14 cellular contexts compared by ENCODE assay signal in genomic region chr16:85728879-85729278, GRCh38. TPM values are rescaled to one million over a fixed set of nuclear protein-coding genes. Genes with fewer than 3 reads are reported as not detected.
A peak's percentile ranks its signal among the peaks of the same experiment; 100 is the strongest.
DNase-seq lines count a peak whose midpoint lies in the region; FAIRE-seq and TF ChIP-seq lines count a peak whose summit lies in the region.
"Had no signal": no experiment of that assay in that cellular context is flagged by ENCODE, and none has a peak within 500 bp of the region (broad histone marks: within the 10 kb centered on the region; RNA-seq: fewer than 3 reads in every experiment).

No MANE protein-coding gene starts in this region.

- H3K4me1 ChIP-seq in keratinocyte (ENCODE audit: control insufficient read depth, extremely low read depth, insufficient read depth, low read length) (peaks cover 3% of the 10 kb centered on the region), uterus (no peaks in the 10 kb centered on the region)

- dilution Hi-C loops in keratinocyte (cut with MboI; ENCODE audit: extremely low pct_ligation_motif_present, low sequenced_read_pairs), result no loop called here

- no peak overlapping the region for H3K27ac ChIP-seq in keratinocyte (ENCODE audit: control insufficient read depth, insufficient read depth, low read length)
- H3K27ac ChIP-seq in uterus, result no peak overlapping the region
- H3K27ac ChIP-seq in caudate nucleus (ENCODE audit: low read depth, low read length), result no peak overlapping the region
- H3K27ac ChIP-seq: SJSA1 had no signal

- TF ChIP-seq CTCF in D721Med (IDR thresholded peaks at IDR 0.05; ENCODE audit: insufficient read depth, missing control alignments) (peak; percentile 28), HFF-Myc (IDR thresholded peaks at IDR 0.05; ENCODE audit: low read depth, low read length, missing control alignments) (peak; percentile 29), astrocyte of the spinal cord (IDR thresholded peaks at IDR 0.05; ENCODE audit: low read depth, low read length) (peak; percentile 28), keratinocyte (optimal IDR thresholded peaks at IDR 0.05 in 1 of 3, IDR thresholded peaks at IDR 0.05 in 1 of 3, conservative IDR thresholded peaks at IDR 0.05 in 1 of 3; ENCODE audit: extremely low read depth in 1 of 3, insufficient read depth in 2 of 3, low read length in 3 of 3) (peak; percentile 30 to 50 (median 30)), uterus (IDR thresholded peaks at IDR 0.05) (no peak)

- in situ Hi-C loops in astrocyte of the spinal cord (cut with HindIII; ENCODE audit: low sequenced_read_pairs), result no loop called here
- in situ Hi-C loops in ACHN (cut with HindIII; ENCODE audit: low pct_ligation_motif_present, low pct_unique_long_range_greater_than_20kb, low sequenced_read_pairs), result no loop called here

- no peak for TF ChIP-seq POLR2A in uterus (IDR thresholded peaks at IDR 0.05)

- no peak for DNase-seq in D721Med (ENCODE audit: insufficient read length, low spot score)
- DNase-seq in HFF-Myc (ENCODE audit: extremely low read depth, low read depth), result no peak
- DNase-seq in astrocyte of the spinal cord (ENCODE audit: low read depth, low spot score), result no peak
- DNase-seq in keratinocyte (ENCODE audit: low read depth, low spot score), result no peak
- no peak for DNase-seq in uterus
- DNase-seq in medulla oblongata (ENCODE audit: extremely low spot score), result no peak
- DNase-seq in ACHN, result no peak
- DNase-seq in caudate nucleus (lab: John Stamatoyannopoulos, UW), result no peak
- DNase-seq: activated naive CD8-positive, alpha-beta T cell treated with anti-CD3 and anti-CD28 coated beads, Interleukin-2, amount 50 U/mL, for 24 hours; activated T-cell treated with anti-CD3 and anti-CD28 coated beads, Interleukin-2, amount 50 U/mL, for 1 hour; CD8-positive, alpha-beta memory T cell; NCI-H1092; small intestine had no signal

- no peaks in the 10 kb centered on the region for H3K9me3 ChIP-seq in keratinocyte (ENCODE audit: control insufficient read depth, low read depth, low read length)
- no peaks in the 10 kb centered on the region for H3K9me3 ChIP-seq in uterus
- H3K9me3 ChIP-seq: SJSA1 had no signal

- H3K9ac ChIP-seq in keratinocyte (ENCODE audit: control insufficient read depth, extremely low read depth, insufficient read depth, low read length), result no peak overlapping the region

- no peak overlapping the region for H2AFZ ChIP-seq in keratinocyte (ENCODE audit: control insufficient read depth, low read length)

- no peak overlapping the region for H3K4me3 ChIP-seq in HFF-Myc (replicated peaks; ENCODE audit: low read depth, low read length)
- no peak overlapping the region for H3K4me3 ChIP-seq in astrocyte of the spinal cord (ENCODE audit: low read depth, low read length)
- no peak overlapping the region for H3K4me3 ChIP-seq in keratinocyte (ENCODE audit: control insufficient read depth in 2 of 3, extremely low read depth in 1 of 3, insufficient read depth in 2 of 3, low read depth in 1 of 3, low read length in 3 of 3)
- H3K4me3 ChIP-seq in uterus, result no peak overlapping the region
- H3K4me3 ChIP-seq: SJSA1 had no signal

- H4K20me1 ChIP-seq in keratinocyte (ENCODE audit: control insufficient read depth, extremely low read depth, insufficient read depth, low read length), result peaks cover 53% of the 10 kb centered on the region

- no peaks in the 10 kb centered on the region for H3K27me3 ChIP-seq in keratinocyte (ENCODE audit: control insufficient read depth, extremely low read depth, insufficient read depth, low read length)
- H3K27me3 ChIP-seq in uterus, result no peaks in the 10 kb centered on the region
- H3K27me3 ChIP-seq: SJSA1 had no signal

- FAIRE-seq in D721Med (lab: Jason Lieb, UNC) (no peak), keratinocyte (lab: Jason Lieb, UNC) (no peak)
- FAIRE-seq: small intestine had no signal

- H3K4me2 ChIP-seq in keratinocyte (ENCODE audit: control insufficient read depth, extremely low read depth, insufficient read depth, low read depth, low read length), result no peak overlapping the region

- peaks cover 2% of the 10 kb centered on the region for H3K9me1 ChIP-seq in keratinocyte (ENCODE audit: control insufficient read depth, extremely low read depth, insufficient read depth, low read length)

- H3K36me3 ChIP-seq in keratinocyte (ENCODE audit: control insufficient read depth in 2 of 2, extremely low read depth in 1 of 2, insufficient read depth in 2 of 2, low read length in 2 of 2) (peaks cover 53 to 84% of the 10 kb centered on the region in 2 experiments), uterus (no peaks in the 10 kb centered on the region)
- H3K36me3 ChIP-seq: SJSA1 had no signal

- peaks cover 91% of the 10 kb centered on the region for H3K79me2 ChIP-seq in keratinocyte (ENCODE audit: control insufficient read depth, insufficient read depth, low read length)

- intact Hi-C loops in uterus (cut with DNase I; ENCODE audit: low total_unique reads), result no loop called here

RNA-seq across cellular contexts. Expression of gene C16orf74, which starts 22.0 kb away (rescaled TPM):
- polyA plus RNA-seq in keratinocyte, result 35.3 to 53.6 TPM (median 45.8 TPM) in 3 replicates
- polyA plus RNA-seq in keratinocyte (2011; ENCODE audit: low read depth), result 14.1 TPM
- polyA plus RNA-seq in keratinocyte (2011; cell fraction: cytosol; rRNA removed), result 29.0 and 71.4 TPM in 2 replicates
- polyA plus RNA-seq in keratinocyte (2011; cell fraction: nucleus; rRNA removed), result 32.2 and 45.5 TPM in 2 replicates
- 31.9 and 73.1 TPM in 2 replicates for polyA plus RNA-seq in keratinocyte (2012; ENCODE audit: low replicate concordance)
- polyA minus RNA-seq in keratinocyte, result 11.5 to 31.4 TPM (median 12.1 TPM) in 3 replicates
- polyA minus RNA-seq in keratinocyte (2011; cell fraction: cytosol; rRNA and poly(A)+ RNA removed), result 25.9 TPM
- 12.1 and 16.5 TPM in 2 replicates for polyA minus RNA-seq in keratinocyte (2011; cell fraction: nucleus; rRNA and poly(A)+ RNA removed)
- total RNA-seq in uterus, result 1 to 10 TPM in 2 of 4 donors, not detected in 2; 2.5 to 6.4 TPM

RNA-seq across cellular contexts. Expression of gene GINS2, which starts 40.1 kb away (rescaled TPM):
- 2.0 to 11.2 TPM (median 10.4 TPM) in 3 replicates for polyA plus RNA-seq in keratinocyte
- polyA plus RNA-seq in keratinocyte (2011; ENCODE audit: low read depth), result 0.66 TPM
- polyA plus RNA-seq in keratinocyte (2011; cell fraction: cytosol; rRNA removed), result 3.3 and 4.0 TPM in 2 replicates
- polyA plus RNA-seq in keratinocyte (2011; cell fraction: nucleus; rRNA removed), result 1.6 and 1.7 TPM in 2 replicates
- polyA plus RNA-seq in keratinocyte (2012; ENCODE audit: low replicate concordance), result 0.68 and 8.4 TPM in 2 replicates
- polyA minus RNA-seq in keratinocyte, result 0.96 to 4.6 TPM (median 4.0 TPM) in 3 replicates
- 1.2 TPM for polyA minus RNA-seq in keratinocyte (2011; cell fraction: cytosol; rRNA and poly(A)+ RNA removed)
- polyA minus RNA-seq in keratinocyte (2011; cell fraction: nucleus; rRNA and poly(A)+ RNA removed), result 0.53 and 0.78 TPM in 2 replicates
- 10 to 100 TPM in 1 of 4 donors, 1 to 10 TPM in 1, not detected in 2; 2.0 to 10.4 TPM for total RNA-seq in uterus

Comparison
In these comparisons a context has a peak if more than half of its experiments do, and no peak if none do; other contexts are left out.
1. CTCF ChIP-seq: peak in D721Med (single experiment), HFF-Myc (single experiment), astrocyte of the spinal cord (single experiment) and keratinocyte (3 of 3); none in uterus (0 of 4).